Comparison of ENCODE assay signal across 1 cellular context in the genomic region with DNA sequence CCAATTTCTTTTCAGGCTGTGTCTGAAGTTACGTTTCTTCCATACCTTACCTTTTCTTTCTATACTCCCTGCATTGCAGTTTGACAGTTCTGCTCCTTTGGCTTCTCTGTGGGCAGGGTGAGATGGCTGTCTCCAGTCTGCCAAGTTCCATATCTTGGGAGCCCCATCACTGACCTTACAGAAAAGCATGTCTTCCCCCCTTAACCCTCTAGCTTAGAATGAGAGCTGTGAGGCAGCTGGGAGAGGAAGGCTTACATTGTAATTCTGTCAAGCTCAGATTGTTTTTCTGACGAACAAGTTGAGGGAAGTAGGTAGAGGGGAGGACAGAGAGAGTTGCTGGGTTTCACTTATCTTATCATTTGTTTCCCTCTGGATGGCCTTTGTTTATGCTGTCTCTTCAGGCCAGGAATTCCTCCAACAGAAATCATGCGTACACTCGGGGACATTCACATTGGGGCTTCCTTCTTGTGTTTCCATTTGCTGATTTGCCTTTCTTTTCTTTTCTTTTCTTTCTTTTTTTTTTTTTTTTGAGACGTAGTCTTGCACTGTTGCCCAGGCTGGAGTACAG.
TF ChIP-seq lines count a peak whose summit lies in the region.

No MANE protein-coding gene starts in this region.

TF ChIP-seq in K562, 482 proteins besides CTCF, POLR2A, EP300 and RAD21 (continued from another document):
- TF ChIP-seq E4F1 (CRISPR knock-in tag; IDR thresholded peaks at IDR 0.05; ENCODE audit: borderline replicate concordance): no peak
- peak; percentile 65 for TF ChIP-seq CBFA2T3 (IDR thresholded peaks at IDR 0.05)
- TF ChIP-seq TAL1 (IDR thresholded peaks at IDR 0.05): peak; percentile 36; the same call in 1 of the 2 replicates
- TF ChIP-seq RFX5 (IDR thresholded peaks at IDR 0.05; ENCODE audit: low read depth, low read length): no peak
- 0 out of 4 replicates have a peak, but pooled peaks of 1 of the 2 experiments have one; percentile 31 for TF ChIP-seq KDM1A (IDR thresholded peaks at IDR 0.05)
- 0 out of 4 replicates have a peak, but pooled peaks of 1 of the 2 experiments have one; percentile 9 for TF ChIP-seq TRIM24 (IDR thresholded peaks at IDR 0.05)
- TF ChIP-seq GABPA (tag; conservative IDR thresholded peaks at IDR 0.05; ENCODE audit: low read depth): no peak
- no peak for TF ChIP-seq ZNF707 (CRISPR knock-in tag; conservative IDR thresholded peaks at IDR 0.05)
TF ChIP-seq in K562: peak in this region for 12.
